In the genomic region with DNA sequence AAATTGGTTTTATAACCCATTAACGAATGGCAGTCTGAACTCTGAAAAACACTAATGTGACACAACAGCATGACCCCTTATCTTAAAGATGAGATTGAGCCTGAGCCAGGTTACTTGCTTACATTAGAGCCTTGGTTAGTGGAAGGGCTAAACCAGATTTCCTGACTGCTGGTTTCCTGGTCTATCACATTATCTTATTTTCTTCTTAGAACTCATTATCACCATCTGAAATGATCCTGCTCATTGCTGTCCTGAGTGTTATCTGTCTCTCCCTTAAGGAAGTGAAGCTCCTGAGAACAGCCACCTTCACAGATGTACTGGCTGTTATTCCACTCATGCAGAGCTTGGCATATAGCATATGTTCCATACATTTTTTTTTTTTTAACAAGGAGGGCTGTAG, we compare ENCODE assay signal across 36 cellular contexts.
"Had no signal": no experiment of that assay in that cellular context is flagged by ENCODE, and none has a peak within 500 bp of the region (broad histone marks: within the 10 kb centered on the region; RNA-seq: fewer than 3 reads in every experiment).

No MANE protein-coding gene starts in this region.

- ATAC-seq: activated CD8-positive, alpha-beta T cell treated with anti-CD3 and anti-CD28 coated beads for 36 hours; activated T-cell treated with anti-CD3 and anti-CD28 coated beads, Interleukin-2, amount 50 U/mL, for 72 hours; activated T-helper 17 cell treated with anti-CD3 and anti-CD28 coated beads, Interleukin-2, amount 50 U/mL, for 72 hours; Panc1 had no signal

- H3K27me3 ChIP-seq: brain microvascular endothelial cell, SJCRH30 had no signal

- DNase-seq: activated CD4-positive, alpha-beta T cell treated with anti-CD3 and anti-CD28 coated beads for 1 hour; activated CD4-positive, alpha-beta T cell treated with anti-CD3 and anti-CD28 coated beads, Interleukin-2, amount 10 ng/mL, durations not matched to agents 24 days and 14 days; activated CD4-positive, alpha-beta T cell treated with anti-CD3 and anti-CD28 coated beads, Interleukin-2, amount 50 U/mL, for 4 hours; activated CD4-positive, CD25-positive, alpha-beta regulatory T cell; activated CD8-positive, alpha-beta T cell treated with anti-CD3 and anti-CD28 coated beads for 36 hours; activated effector memory CD4-positive, alpha-beta T cell treated with anti-CD3 and anti-CD28 coated beads, Interleukin-2, amount 50 U/mL, for 16 hours; activated naive CD4-positive, alpha-beta T cell; activated naive CD4-positive, alpha-beta T cell treated with anti-CD3 and anti-CD28 coated beads, Interleukin-2, amount 50 U/mL, for 16 hours; activated naive CD8-positive, alpha-beta T cell treated with anti-CD3 and anti-CD28 coated beads for 36 hours; activated T-cell treated with anti-CD3 and anti-CD28 coated beads, Interleukin-2, amount 50 U/mL, for 1 hour; activated T-cell treated with anti-CD3 and anti-CD28 coated beads, Interleukin-2, amount 50 U/mL, for 72 hours; amniotic stem cell; aorta; brain microvascular endothelial cell; central memory CD4-positive, alpha-beta T cell; Karpas-422; KBM-7; NCI-H1105 treated with DMSO at 0.1 percent for 48 hours; NCI-H1436; NCI-H1694; NCI-H1930; NCI-H2081 treated with DMSO at 0.1 percent for 48 hours; NCI-H2227 treated with DMSO at 0.1 percent for 48 hours; NCI-H446; NCI-H510A treated with DMSO at 0.1 percent for 48 hours; NCI-H526 treated with DMSO at 0.1 percent for 48 hours; NCI-H774; SHP77; SJCRH30; SW 1271; T-helper 1 cell; T-helper 2 cell; T-helper 9 cell; WERI-Rb-1 had no signal

- H3K9me3 ChIP-seq: SJCRH30 had no signal

- H3K27ac ChIP-seq: brain microvascular endothelial cell, SJCRH30, WERI-Rb-1 had no signal

- H3K4me3 ChIP-seq: SJCRH30 had no signal

- H3K36me3 ChIP-seq: brain microvascular endothelial cell, SJCRH30, WERI-Rb-1 had no signal

- H3K4me1 ChIP-seq: SJCRH30 had no signal
